In genomic region chr19:1859319-1859718, GRCh38 we compare ENCODE assay signal across 6 cellular contexts. TPM values are rescaled to one million over a fixed set of nuclear protein-coding genes. Genes with fewer than 3 reads are reported as not detected.
A peak's percentile ranks its signal among the peaks of the same experiment; 100 is the strongest.
DNase-seq lines count a peak whose midpoint lies in the region; ATAC-seq and TF ChIP-seq lines count a peak whose summit lies in the region.

No MANE protein-coding gene starts in this region.

- H3K4ac ChIP-seq in neuronal stem cell (ENCODE audit: low read length) = no peak overlapping the region

- H3K9me3 ChIP-seq in neuronal stem cell (replicated peaks in 1 of 2; ENCODE audit: control insufficient read depth in 2 of 2, insufficient read depth in 1 of 2, low read depth in 1 of 2, low read length in 2 of 2) = no peaks in the 10 kb centered on the region

- peak overlapping the region; percentile 89 for H3K23ac ChIP-seq in neuronal stem cell (ENCODE audit: low read depth, low read length, poor library complexity)

- WGBS in neuronal stem cell (ENCODE audit: extremely low coverage in 2 of 2, insufficient read length in 2 of 2, insufficient replicate concordance in 1 of 2), 2 donors = no CpG with 5 or more reads among the region's 14 CpGs

- H3K36me3 ChIP-seq in neuronal stem cell (replicated peaks in 1 of 2; ENCODE audit: control insufficient read depth in 2 of 2, insufficient read depth in 2 of 2, low read length in 2 of 2) = no peaks in the 10 kb centered on the region

- DNase-seq in HFFc6 (no peak), neuronal stem cell (ENCODE audit: low spot score) (no peak), hepatic stellate cell (ENCODE audit: low spot score) (no peak), dedifferentiated amniotic fluid mesenchymal stem cell (ENCODE audit: extremely low spot score) (no peak)
- DNase-seq in activated naive CD8-positive, alpha-beta T cell treated with anti-CD3 and anti-CD28 coated beads, Interleukin-2, amount 50 U/mL, for 24 hours = no peak

- peak overlapping the region; percentile 85 for H2BK15ac ChIP-seq in neuronal stem cell (ENCODE audit: low read length)

- H2AFZ ChIP-seq in neuronal stem cell (ENCODE audit: low read length) = no peak overlapping the region

- H3K27ac Mint-ChIP-seq in HFFc6 = peak overlapping the region; percentile 79
- peak overlapping the region; percentile 71 for H3K27ac Mint-ChIP-seq in activated naive CD8-positive, alpha-beta T cell treated with anti-CD3 and anti-CD28 coated beads, Interleukin-2, amount 50 U/mL, for 24 hours

- H3K79me1 ChIP-seq in neuronal stem cell (ENCODE audit: low read depth, low read length) = peaks cover 19% of the 10 kb centered on the region

- H3K4me3 Mint-ChIP-seq in HFFc6 = no peak overlapping the region; the same call in 1 of the 2 replicates
- no peak overlapping the region for H3K4me3 Mint-ChIP-seq in activated naive CD8-positive, alpha-beta T cell treated with anti-CD3 and anti-CD28 coated beads, Interleukin-2, amount 50 U/mL, for 24 hours

- H2BK12ac ChIP-seq in neuronal stem cell (ENCODE audit: low read length) = no peak overlapping the region

- no peaks in the 10 kb centered on the region for H3K9me3 Mint-ChIP-seq in HFFc6
- no peaks in the 10 kb centered on the region for H3K9me3 Mint-ChIP-seq in activated naive CD8-positive, alpha-beta T cell treated with anti-CD3 and anti-CD28 coated beads, Interleukin-2, amount 50 U/mL, for 24 hours

- no peak for TF ChIP-seq CTCF in HFFc6 (IDR thresholded peaks at IDR 0.05)

- H3K36me3 Mint-ChIP-seq in HFFc6 (ENCODE audit: low read depth) = 0 out of 2 replicates have a peak, but pooled peaks cover 7% of the 10 kb centered on the region
- peaks cover 6% of the 10 kb centered on the region for H3K36me3 Mint-ChIP-seq in activated naive CD8-positive, alpha-beta T cell treated with anti-CD3 and anti-CD28 coated beads, Interleukin-2, amount 50 U/mL, for 24 hours (ENCODE audit: low read depth)

- H3K4me3 ChIP-seq in neuronal stem cell (ENCODE audit: low read length in 2 of 2) = no peak overlapping the region

- H3K27ac ChIP-seq in neuronal stem cell (replicated peaks; ENCODE audit: low read length) = no peak overlapping the region

- H3K4me1 ChIP-seq in neuronal stem cell (ENCODE audit: control insufficient read depth in 2 of 2, insufficient read depth in 1 of 2, low read depth in 1 of 2, low read length in 2 of 2) = peaks cover 52 to 62% of the 10 kb centered on the region in 2 donors

- H3K27me3 Mint-ChIP-seq in HFFc6 (ENCODE audit: insufficient read depth) = no peaks in the 10 kb centered on the region; the same call in 1 of the 2 replicates
- H3K27me3 Mint-ChIP-seq in activated naive CD8-positive, alpha-beta T cell treated with anti-CD3 and anti-CD28 coated beads, Interleukin-2, amount 50 U/mL, for 24 hours = no peaks in the 10 kb centered on the region

- no peak overlapping the region for H4K91ac ChIP-seq in neuronal stem cell (ENCODE audit: low read depth, low read length, poor library complexity)

- H3K4me1 Mint-ChIP-seq in HFFc6 (ENCODE audit: low read depth) = peaks cover 30% of the 10 kb centered on the region
- H3K4me1 Mint-ChIP-seq in activated naive CD8-positive, alpha-beta T cell treated with anti-CD3 and anti-CD28 coated beads, Interleukin-2, amount 50 U/mL, for 24 hours = peaks cover 45% of the 10 kb centered on the region

- peak overlapping the region; percentile 57 for H3K4me2 ChIP-seq in neuronal stem cell (ENCODE audit: insufficient read depth, low read length, poor library complexity, severe bottlenecking)

- peak overlapping the region; percentile 6 for H2BK5ac ChIP-seq in neuronal stem cell (ENCODE audit: low read length)

- peak overlapping the region; percentile 81 for H3K18ac ChIP-seq in neuronal stem cell (ENCODE audit: low read length)

- peak overlapping the region; percentile 72 for H3K9ac ChIP-seq in neuronal stem cell (ENCODE audit: low read depth, low read length, poor library complexity)

- no peak overlapping the region for H2BK120ac ChIP-seq in neuronal stem cell (ENCODE audit: low read depth, low read length)

- no peak for ATAC-seq in activated naive CD8-positive, alpha-beta T cell treated with anti-CD3 and anti-CD28 coated beads, Interleukin-2, amount 50 U/mL, for 24 hours
- ATAC-seq in HG02973 (IDR thresholded peaks at IDR 0.05; ENCODE audit: unreplicated experiment) = no peak

- H3K27me3 ChIP-seq in neuronal stem cell (ENCODE audit: control insufficient read depth in 3 of 3, insufficient read depth in 3 of 3, low read depth in 1 of 3, low read length in 3 of 3) = peaks cover 7 to 66% (median 22%) of the 10 kb centered on the region in 3 experiments

- peak overlapping the region; percentile 94 for H2AK5ac ChIP-seq in neuronal stem cell (ENCODE audit: low read depth, low read length)

- no peak overlapping the region for H4K8ac ChIP-seq in neuronal stem cell (ENCODE audit: low read depth, low read length)

- no peak overlapping the region for H3K14ac ChIP-seq in neuronal stem cell (ENCODE audit: low read length)

RNA-seq across cellular contexts. Expression of gene KLF16, which starts 4.1 kb away (rescaled TPM):
- total RNA-seq in HFFc6 (2021; fragmentation: NEBNext Ultra II Directional; extraction: Animal tissue kit (Norgen Biotek cat#: 25700)) = 10 to 100 TPM; 37.7 to 48.3 (median 41.6) TPM
- polyA plus RNA-seq in neuronal stem cell (2013, experiment 1 of 2) = 12.8 TPM
- polyA plus RNA-seq in neuronal stem cell (2013, experiment 2 of 2) = 12.5 TPM

RNA-seq across cellular contexts. Expression of gene REXO1, which starts 11.0 kb away (rescaled TPM):
- 10 to 100 TPM; 32.9 to 38.2 (median 34.6) TPM for total RNA-seq in HFFc6 (2021; fragmentation: NEBNext Ultra II Directional; extraction: Animal tissue kit (Norgen Biotek cat#: 25700))
- polyA plus RNA-seq in neuronal stem cell (2013, experiment 1 of 2) = 15.0 TPM
- polyA plus RNA-seq in neuronal stem cell (2013, experiment 2 of 2) = 16.5 TPM

RNA-seq across cellular contexts. Expression of gene ABHD17A, which starts 26.0 kb away (rescaled TPM):
- 10 to 100 TPM; 61.0 to 80.0 (median 67.9) TPM for total RNA-seq in HFFc6 (2021; fragmentation: NEBNext Ultra II Directional; extraction: Animal tissue kit (Norgen Biotek cat#: 25700))
- 44.4 TPM for polyA plus RNA-seq in neuronal stem cell (2013, experiment 1 of 2)
- 44.1 TPM for polyA plus RNA-seq in neuronal stem cell (2013, experiment 2 of 2)

RNA-seq across cellular contexts. Expression of gene ADAT3, which starts 45.9 kb away (rescaled TPM):
- 1 to 10 TPM; 2.3 to 4.2 (median 3.0) TPM for total RNA-seq in HFFc6 (2021; fragmentation: NEBNext Ultra II Directional; extraction: Animal tissue kit (Norgen Biotek cat#: 25700))
- polyA plus RNA-seq in neuronal stem cell (2013, experiment 1 of 2) = 4.4 TPM
- 3.8 TPM for polyA plus RNA-seq in neuronal stem cell (2013, experiment 2 of 2)

RNA-seq across cellular contexts. Expression of gene SCAMP4, which starts 45.9 kb away (rescaled TPM):
- total RNA-seq in HFFc6 (2021; fragmentation: NEBNext Ultra II Directional; extraction: Animal tissue kit (Norgen Biotek cat#: 25700)) = 10 to 100 TPM; 51.7 to 84.8 (median 58.5) TPM
- polyA plus RNA-seq in neuronal stem cell (2013, experiment 1 of 2) = 49.3 TPM
- polyA plus RNA-seq in neuronal stem cell (2013, experiment 2 of 2) = 49.1 TPM
